In genomic region chr1:44842415-44842762, GRCh38 we compare ENCODE assay signal across 8 cellular contexts. TPM values are rescaled to one million over a fixed set of nuclear protein-coding genes. Genes with fewer than 3 reads are reported as not detected.
DNase-seq lines count a peak whose midpoint lies in the region; ATAC-seq and TF ChIP-seq lines count a peak whose summit lies in the region.

No MANE protein-coding gene starts in this region.

- H3K27ac ChIP-seq in coronary artery (peak overlapping the region; percentile 61 to 76), mesendoderm (ENCODE audit: low read depth, low read length) (no peak overlapping the region), urinary bladder (ENCODE audit: low read depth) (no peak overlapping the region)

- H3K4me1 Mint-ChIP-seq in activated T-cell treated with anti-CD3 and anti-CD28 coated beads, Interleukin-2, amount 50 U/mL, for 72 hours (ENCODE audit: low read depth) = no peaks in the 10 kb centered on the region

- H3K4me1 ChIP-seq in mesendoderm (ENCODE audit: control insufficient read depth, low read depth, low read length) = no peaks in the 10 kb centered on the region
- H3K4me1 ChIP-seq in urinary bladder (ENCODE audit: insufficient read depth) = no peaks in the 10 kb centered on the region

- H3K9me3 Mint-ChIP-seq in activated T-cell treated with anti-CD3 and anti-CD28 coated beads, Interleukin-2, amount 50 U/mL, for 72 hours = no peaks in the 10 kb centered on the region

- WGBS in mesendoderm (ENCODE audit: extremely low coverage, insufficient coverage, low lambda C conversion rate) = no CpG with 5 or more reads among the region's 16 CpGs
- WGBS in urinary bladder = 46% methylated on average over 16 of the region's 16 CpGs

- H3K23ac ChIP-seq in mesendoderm (ENCODE audit: low read length) = no peak overlapping the region

- peak overlapping the region; percentile 80 for H3K4me3 ChIP-seq in coronary artery
- H3K4me3 ChIP-seq in mesendoderm (ENCODE audit: low read length) = no peak overlapping the region
- H3K4me3 ChIP-seq in urinary bladder (ENCODE audit: low read depth, low read length) = peak overlapping the region; percentile 37

- H3K79me1 ChIP-seq in mesendoderm (ENCODE audit: low read length) = no peaks in the 10 kb centered on the region

- H2BK5ac ChIP-seq in mesendoderm (ENCODE audit: low read length) = no peak overlapping the region

- H3K27me3 Mint-ChIP-seq in activated T-cell treated with anti-CD3 and anti-CD28 coated beads, Interleukin-2, amount 50 U/mL, for 72 hours (ENCODE audit: low read depth) = peaks cover 22% of the 10 kb centered on the region

- H2BK120ac ChIP-seq in mesendoderm (ENCODE audit: low read depth, low read length) = no peak overlapping the region

- TF ChIP-seq CTCF in coronary artery (IDR thresholded peaks at IDR 0.05) = no peak

- ATAC-seq in activated T-cell treated with anti-CD3 and anti-CD28 coated beads, Interleukin-2, amount 50 U/mL, for 72 hours (replicated peaks in 1 of 2) = no peak
- ATAC-seq in GM18867 (IDR thresholded peaks at IDR 0.05; ENCODE audit: unreplicated experiment) = no peak

- H3K79me2 ChIP-seq in mesendoderm (ENCODE audit: control insufficient read depth, insufficient read depth, low read length) = no peaks in the 10 kb centered on the region

- H3K9ac ChIP-seq in mesendoderm (ENCODE audit: low read length) = peak overlapping the region; percentile 53

- no peak overlapping the region for H2BK15ac ChIP-seq in mesendoderm (replicated peaks; ENCODE audit: low read depth)

- H3K36me3 ChIP-seq in mesendoderm (ENCODE audit: control insufficient read depth, insufficient read depth, low read length) (no peaks in the 10 kb centered on the region), urinary bladder (ENCODE audit: insufficient read depth) (no peaks in the 10 kb centered on the region)

- no peak overlapping the region for H3K18ac ChIP-seq in mesendoderm (ENCODE audit: low read length)

- peak overlapping the region; percentile 79 for H3K56ac ChIP-seq in mesendoderm (ENCODE audit: low read length)

- H3K4ac ChIP-seq in mesendoderm (ENCODE audit: low read depth, low read length) = no peak overlapping the region

- H3K27ac Mint-ChIP-seq in activated T-cell treated with anti-CD3 and anti-CD28 coated beads, Interleukin-2, amount 50 U/mL, for 72 hours = no peak overlapping the region

- no peak for DNase-seq in activated T-cell treated with anti-CD3 and anti-CD28 coated beads, Interleukin-2, amount 50 U/mL, for 72 hours
- no peak for DNase-seq in activated T-cell treated with anti-CD3 and anti-CD28 coated beads, Interleukin-2, amount 50 U/mL, for 48 hours
- DNase-seq in coronary artery (ENCODE audit: low spot score) (no peak), mesendoderm (peak; percentile 40), GM19238 (ENCODE audit: insufficient read length, low spot score) (no peak)
- DNase-seq in stimulated activated naive CD4-positive, alpha-beta T cell treated with Interleukin-2 at 50 U/mL for 16 hours (lab: John Stamatoyannopoulos, UW) = no peak

- no peak overlapping the region for H4K8ac ChIP-seq in mesendoderm (ENCODE audit: low read depth, low read length)

- peak overlapping the region; percentile 56 for H3K4me2 ChIP-seq in mesendoderm (ENCODE audit: low read length)

- H4K5ac ChIP-seq in mesendoderm (ENCODE audit: low read length) = no peak overlapping the region

- H2AK5ac ChIP-seq in mesendoderm (ENCODE audit: low read length) = no peak overlapping the region

- no peaks in the 10 kb centered on the region for H3K27me3 ChIP-seq in mesendoderm (ENCODE audit: insufficient read depth, low read length, poor library complexity)

- H3K4me3 Mint-ChIP-seq in activated T-cell treated with anti-CD3 and anti-CD28 coated beads, Interleukin-2, amount 50 U/mL, for 72 hours = peak overlapping the region; percentile 55 to 63

- peaks cover 0 to 4% of the 10 kb centered on the region in 2 donors for H3K36me3 Mint-ChIP-seq in activated T-cell treated with anti-CD3 and anti-CD28 coated beads, Interleukin-2, amount 50 U/mL, for 72 hours (ENCODE audit: insufficient read depth in 2 of 2)

RNA-seq across cellular contexts. Expression of gene PTCH2, which starts 0.7 kb away (rescaled TPM):
- 1 to 10 TPM; 1.8 to 3.2 TPM for total RNA-seq in activated T-cell treated with anti-CD3 and anti-CD28 coated beads, Interleukin-2, amount 50 U/mL, for 72 hours
- polyA plus RNA-seq in mesendoderm (2013, experiment 1 of 2) = 0.27 TPM
- 0.25 TPM for polyA plus RNA-seq in mesendoderm (2013, experiment 2 of 2)
- 4.4 TPM for total RNA-seq in urinary bladder
- polyA plus RNA-seq in urinary bladder = 2.2 TPM

RNA-seq across cellular contexts. Expression of gene BTBD19, which starts 34.1 kb away (rescaled TPM):
- 10 to 100 TPM in 1 of 2 donors, 1 to 10 TPM in 1; 9.4 to 16.8 TPM for total RNA-seq in activated T-cell treated with anti-CD3 and anti-CD28 coated beads, Interleukin-2, amount 50 U/mL, for 72 hours
- polyA plus RNA-seq in mesendoderm (2013, experiment 1 of 2) = 0.95 TPM
- 0.85 TPM for polyA plus RNA-seq in mesendoderm (2013, experiment 2 of 2)
- total RNA-seq in urinary bladder = 5.3 TPM
- polyA plus RNA-seq in urinary bladder = 4.3 TPM

RNA-seq across cellular contexts. Expression of gene DYNLT4, which starts 35.2 kb away (rescaled TPM):
- total RNA-seq in activated T-cell treated with anti-CD3 and anti-CD28 coated beads, Interleukin-2, amount 50 U/mL, for 72 hours = 1 to 10 TPM in 1 of 2 donors, not detected in 1; 1.5 TPM
- not detected for polyA plus RNA-seq in mesendoderm (2013, experiment 1 of 2)
- polyA plus RNA-seq in mesendoderm (2013, experiment 2 of 2) = not detected
- total RNA-seq in urinary bladder = not detected
- 0.35 TPM for polyA plus RNA-seq in urinary bladder

RNA-seq across cellular contexts. Expression of gene PLK3, which starts 42.2 kb away (rescaled TPM):
- total RNA-seq in activated T-cell treated with anti-CD3 and anti-CD28 coated beads, Interleukin-2, amount 50 U/mL, for 72 hours = 10 to 100 TPM; 53.4 to 60.7 TPM
- polyA plus RNA-seq in mesendoderm (2013, experiment 1 of 2) = 6.3 TPM
- 6.2 TPM for polyA plus RNA-seq in mesendoderm (2013, experiment 2 of 2)
- total RNA-seq in urinary bladder = 4.7 TPM
- polyA plus RNA-seq in urinary bladder = 16.0 TPM

RNA-seq across cellular contexts. Expression of gene BEST4, which starts 54.4 kb away (rescaled TPM):
- total RNA-seq in activated T-cell treated with anti-CD3 and anti-CD28 coated beads, Interleukin-2, amount 50 U/mL, for 72 hours = 1 to 10 TPM; 2.5 to 2.6 TPM
- polyA plus RNA-seq in mesendoderm (2013, experiment 1 of 2) = 0.56 TPM
- 0.55 TPM for polyA plus RNA-seq in mesendoderm (2013, experiment 2 of 2)
- total RNA-seq in urinary bladder = not detected
- polyA plus RNA-seq in urinary bladder = 0.30 TPM

Comparison
In these comparisons a context has a peak if more than half of its experiments do, and no peak if none do; other contexts are left out.
1. H3K27ac ChIP-seq: peak in coronary artery (2 of 2); none in mesendoderm (single experiment) and urinary bladder (single experiment).